In the genomic region with DNA sequence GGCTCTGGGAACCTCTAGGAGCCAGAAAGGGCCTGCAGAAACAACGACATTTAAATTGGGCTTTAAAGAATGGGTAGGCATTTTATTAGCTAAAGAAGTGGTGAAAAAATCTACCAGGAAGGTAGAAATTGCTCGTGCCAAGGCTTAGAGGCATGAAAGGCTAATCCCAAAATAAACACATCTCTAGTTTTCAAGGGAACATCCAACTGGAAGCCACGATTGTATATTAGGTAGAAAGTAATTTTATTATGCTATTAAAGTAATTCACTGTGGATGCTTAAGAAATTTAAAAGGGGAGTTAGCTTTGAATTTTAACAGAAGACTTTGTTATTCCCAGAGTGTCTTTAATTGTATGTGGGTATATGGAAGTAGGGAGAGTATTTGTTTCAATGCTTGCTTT, we compare ENCODE assay signal across 1 cellular context.
TF ChIP-seq lines count a peak whose summit lies in the region.

No MANE protein-coding gene starts in this region.

TF ChIP-seq in H1, 55 proteins besides CTCF, POLR2A, EP300 and RAD21 (continued from another document):
- TF ChIP-seq, protein P1, sequence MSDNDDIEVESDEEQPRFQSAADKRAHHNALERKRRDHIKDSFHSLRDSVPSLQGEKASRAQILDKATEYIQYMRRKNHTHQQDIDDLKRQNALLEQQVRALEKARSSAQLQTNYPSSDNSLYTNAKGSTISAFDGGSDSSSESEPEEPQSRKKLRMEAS (IDR thresholded peaks at IDR 0.05): no peak
- TF ChIP-seq POU5F1 (IDR thresholded peaks at IDR 0.05; ENCODE audit: low read depth, low read length) (no peak), SP4 (IDR thresholded peaks at IDR 0.05; ENCODE audit: low read length) (no peak), TCF12 (IDR thresholded peaks at IDR 0.05; ENCODE audit: low read depth, low read length) (no peak), CEBPB (IDR thresholded peaks at IDR 0.05; ENCODE audit: low read depth, low read length) (no peak), PHF8 (conservative IDR thresholded peaks at IDR 0.05; ENCODE audit: low read depth, low read length) (no peak), SRF (IDR thresholded peaks at IDR 0.05; ENCODE audit: low read depth, low read length) (no peak), YY1 (IDR thresholded peaks at IDR 0.05; ENCODE audit: low read depth, low read length) (no peak), BACH1 (IDR thresholded peaks at IDR 0.05; ENCODE audit: low read length) (no peak)
